Comparison of ENCODE assay signal across 1 cellular context in genomic region chr12:10153271-10154144, GRCh38.
TF ChIP-seq lines count a peak whose summit lies in the region.

No MANE protein-coding gene starts in this region.

TF ChIP-seq in WTC11, 78 proteins besides CTCF, POLR2A, EP300 and RAD21 (continued from another document and continues in another):
- no peak for TF ChIP-seq ZSCAN18 (CRISPR knock-in tag; IDR thresholded peaks at IDR 0.05)
- no peak for TF ChIP-seq JUN (CRISPR knock-in tag; IDR thresholded peaks at IDR 0.05)
- TF ChIP-seq USF1 (CRISPR knock-in tag; IDR thresholded peaks at IDR 0.05) = no peak
- TF ChIP-seq NFATC4 (CRISPR knock-in tag; IDR thresholded peaks at IDR 0.05) = no peak
- no peak for TF ChIP-seq ERG (CRISPR knock-in tag; IDR thresholded peaks at IDR 0.05)
- no peak for TF ChIP-seq ETV6 (CRISPR knock-in tag; IDR thresholded peaks at IDR 0.05)
- TF ChIP-seq NFYB (CRISPR knock-in tag; conservative IDR thresholded peaks at IDR 0.05; ENCODE audit: low read depth) = no peak
- 0 out of 2 replicates have a peak, but pooled peaks have one; percentile 51 for TF ChIP-seq CREM (CRISPR knock-in tag; IDR thresholded peaks at IDR 0.05)
- no peak for TF ChIP-seq ATF1 (CRISPR knock-in tag; IDR thresholded peaks at IDR 0.05)
- no peak for TF ChIP-seq ZNF263 (CRISPR knock-in tag; IDR thresholded peaks at IDR 0.05; ENCODE audit: low read depth)
- no peak for TF ChIP-seq ZNF232 (CRISPR knock-in tag; IDR thresholded peaks at IDR 0.05)
- TF ChIP-seq ZNF281 (CRISPR knock-in tag; IDR thresholded peaks at IDR 0.05) = no peak
- no peak for TF ChIP-seq PRDM15 (CRISPR knock-in tag; IDR thresholded peaks at IDR 0.05)
- 0 out of 2 replicates have a peak, but pooled peaks have one; percentile 41 for TF ChIP-seq ZBTB43 (CRISPR knock-in tag; IDR thresholded peaks at IDR 0.05)
- no peak for TF ChIP-seq E2F1 (CRISPR knock-in tag; IDR thresholded peaks at IDR 0.05)
- TF ChIP-seq ZNF121 (CRISPR knock-in tag; IDR thresholded peaks at IDR 0.05) = peak; percentile 42; the same call in 1 of the 2 replicates
- TF ChIP-seq IRF1 (CRISPR knock-in tag; IDR thresholded peaks at IDR 0.05) = no peak
- TF ChIP-seq ZNF532 (CRISPR knock-in tag; IDR thresholded peaks at IDR 0.05; ENCODE audit: borderline replicate concordance) = no peak
- TF ChIP-seq NR2C2 (CRISPR knock-in tag; IDR thresholded peaks at IDR 0.05) = no peak
- TF ChIP-seq MAX (CRISPR knock-in tag; IDR thresholded peaks at IDR 0.05) = peak; percentile 66
- no peak for TF ChIP-seq ZNF423 (CRISPR knock-in tag; IDR thresholded peaks at IDR 0.05)
- no peak for TF ChIP-seq ESRRA (CRISPR knock-in tag; IDR thresholded peaks at IDR 0.05; ENCODE audit: borderline replicate concordance)
- TF ChIP-seq FOXJ3 (CRISPR knock-in tag; IDR thresholded peaks at IDR 0.05; ENCODE audit: borderline replicate concordance) = no peak
- TF ChIP-seq SMAD3 (CRISPR knock-in tag; IDR thresholded peaks at IDR 0.05; ENCODE audit: borderline replicate concordance) = no peak
- TF ChIP-seq ZNF138 (CRISPR knock-in tag; conservative IDR thresholded peaks at IDR 0.05) = no peak
- no peak for TF ChIP-seq E2F5 (CRISPR knock-in tag; IDR thresholded peaks at IDR 0.05)
- no peak for TF ChIP-seq STAT6 (CRISPR knock-in tag; conservative IDR thresholded peaks at IDR 0.05; ENCODE audit: low read depth)
- TF ChIP-seq CDX4 (CRISPR knock-in tag; IDR thresholded peaks at IDR 0.05; ENCODE audit: borderline replicate concordance) = no peak
